In genomic region chr2:15905267-15905645, GRCh38 we compare ENCODE assay signal across 8 cellular contexts. TPM values are rescaled to one million over a fixed set of nuclear protein-coding genes. Genes with fewer than 3 reads are reported as not detected.
"Had no signal": no experiment of that assay in that cellular context is flagged by ENCODE, and none has a peak within 500 bp of the region (broad histone marks: within the 10 kb centered on the region; RNA-seq: fewer than 3 reads in every experiment).

No MANE protein-coding gene starts in this region.

- DNase-seq: IMR-90, KBM-7, KG1 had no signal

- H3K27ac Mint-ChIP-seq: IgD-negative memory B cell had no signal

- ATAC-seq: HepG2, K562 had no signal

- H3K4me3 Mint-ChIP-seq: IgD-negative memory B cell had no signal

RNA-seq across cellular contexts. Expression of gene MYCN, which starts 35.1 kb away (rescaled TPM):
- total RNA-seq: HepG2, HT-29, HT1080, IMR-90, K562 had no signal
- polyA plus RNA-seq: HepG2, IgD-negative memory B cell, IMR-90, K562 had no signal
